ENCODE assay signal across 13 cellular contexts in the genomic region with DNA sequence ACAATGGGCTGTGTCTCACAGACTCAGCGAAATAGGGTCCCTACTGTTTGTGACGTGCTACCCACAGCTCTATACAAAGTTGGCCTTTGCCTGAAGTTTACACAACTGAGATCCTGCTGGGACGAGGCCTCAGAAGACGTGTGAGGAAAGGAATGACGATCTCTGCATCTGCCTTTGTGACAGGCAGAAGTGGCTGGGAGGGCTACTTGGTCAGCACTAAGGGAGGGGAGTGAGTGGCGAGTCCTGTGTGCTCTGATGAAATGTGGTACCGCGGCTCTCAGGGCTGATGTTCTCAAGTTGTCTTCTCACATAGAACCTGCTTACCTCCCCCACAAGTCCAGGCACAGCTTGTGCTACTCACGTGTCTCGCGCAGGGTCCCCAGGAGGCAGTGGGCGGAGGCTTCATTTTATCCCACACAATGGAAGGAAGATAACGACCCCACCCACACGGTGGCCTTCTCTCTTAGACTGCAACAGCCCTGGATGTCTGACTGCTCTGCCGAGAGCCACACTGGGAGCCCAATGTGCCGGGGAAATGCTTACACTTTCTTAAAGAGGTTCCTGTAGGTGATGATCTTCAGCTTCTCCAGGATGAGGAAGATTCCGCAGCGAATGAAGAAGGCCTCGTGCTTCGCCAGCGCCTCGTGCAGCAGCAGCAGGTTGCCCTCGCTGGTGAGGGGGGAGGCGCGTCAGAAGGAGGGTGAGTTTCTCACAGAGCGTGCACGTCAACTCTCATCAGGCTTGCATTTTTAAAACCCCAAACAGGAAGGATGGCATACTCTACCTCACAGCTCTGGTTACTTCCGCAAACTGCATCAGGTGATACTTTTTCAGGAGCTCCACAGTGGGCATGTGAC. TPM values are rescaled to one million over a fixed set of nuclear protein-coding genes. Genes with fewer than 3 reads are reported as not detected.
DNase-seq lines count a peak whose midpoint lies in the region; ATAC-seq and TF ChIP-seq lines count a peak whose summit lies in the region.
"Had no signal": no experiment of that assay in that cellular context is flagged by ENCODE, and none has a peak within 500 bp of the region (broad histone marks: within the 10 kb centered on the region; RNA-seq: fewer than 3 reads in every experiment).

No MANE protein-coding gene starts in this region.

- ATAC-seq in activated naive CD8-positive, alpha-beta T cell treated with anti-CD3 and anti-CD28 coated beads, Interleukin-2, amount 10 ng/mL, durations not matched to agents 7 days and 5 days (ENCODE audit: low read depth), result no peak
- no peak for ATAC-seq in HG03095 (IDR thresholded peaks at IDR 0.05; ENCODE audit: unreplicated experiment)

- H3K9me3 ChIP-seq in iPS-18a (ENCODE audit: control insufficient read depth, low read depth, low read length), result no peaks in the 10 kb centered on the region
- H3K9me3 ChIP-seq: BE2C had no signal

- DNase-seq in activated naive CD8-positive, alpha-beta T cell treated with anti-CD3 and anti-CD28 coated beads, Interleukin-2, amount 10 ng/mL, durations not matched to agents 7 days and 5 days, result no peak
- DNase-seq in activated naive CD8-positive, alpha-beta T cell treated with anti-CD3 and anti-CD28 coated beads for 36 hours, result no peak
- peak; percentile 85 for DNase-seq in astrocyte of the spinal cord (ENCODE audit: low read depth, low spot score)
- DNase-seq in type B pancreatic cell (ENCODE audit: extremely low spot score, unreplicated experiment), result no peak
- DNase-seq in NCI-H146 treated with DMSO at 0.1 percent for 48 hours (lab: John Stamatoyannopoulos, UW; ENCODE audit: unreplicated experiment), result no peak
- no peak for DNase-seq in NOMO-1 treated with dmso at 0.1 percent for 144 hours (lab: John Stamatoyannopoulos, UW; ENCODE audit: unreplicated experiment)
- DNase-seq: activated CD4-positive, alpha-beta T cell treated with anti-CD3 and anti-CD28 coated beads, Interleukin-2, amount 50 U/mL, for 48 hours; BE2C; NCI-H1436 had no signal

- peak overlapping the region; percentile 66 for H3K27ac Mint-ChIP-seq in activated naive CD8-positive, alpha-beta T cell treated with anti-CD3 and anti-CD28 coated beads, Interleukin-2, amount 10 ng/mL, durations not matched to agents 7 days and 5 days
- H3K27ac Mint-ChIP-seq in activated naive CD8-positive, alpha-beta T cell treated with anti-CD3 and anti-CD28 coated beads for 36 hours, result no peak overlapping the region
- peak overlapping the region; percentile 34 for H3K27ac Mint-ChIP-seq in type B pancreatic cell
- H3K27ac Mint-ChIP-seq: nephron had no signal

- no peak overlapping the region for H3K4me3 ChIP-seq in astrocyte of the spinal cord (ENCODE audit: low read depth, low read length)
- H3K4me3 ChIP-seq in iPS-18a (ENCODE audit: low read length), result no peak overlapping the region

- no peaks in the 10 kb centered on the region for H3K27me3 ChIP-seq in iPS-18a (ENCODE audit: control insufficient read depth, insufficient read depth, low read length)
- H3K27me3 ChIP-seq: BE2C had no signal

- H3K4me1 Mint-ChIP-seq in activated naive CD8-positive, alpha-beta T cell treated with anti-CD3 and anti-CD28 coated beads, Interleukin-2, amount 10 ng/mL, durations not matched to agents 7 days and 5 days, result peaks cover 26% of the 10 kb centered on the region
- H3K4me1 Mint-ChIP-seq in activated naive CD8-positive, alpha-beta T cell treated with anti-CD3 and anti-CD28 coated beads for 36 hours, result peaks cover 2% of the 10 kb centered on the region
- no peaks in the 10 kb centered on the region for H3K4me1 Mint-ChIP-seq in type B pancreatic cell (ENCODE audit: unreplicated experiment)
- H3K4me1 Mint-ChIP-seq: nephron had no signal

- peak overlapping the region; percentile 9 for H3K9ac ChIP-seq in iPS-18a (ENCODE audit: low read length)

- no peaks in the 10 kb centered on the region for H3K27me3 Mint-ChIP-seq in activated naive CD8-positive, alpha-beta T cell treated with anti-CD3 and anti-CD28 coated beads, Interleukin-2, amount 10 ng/mL, durations not matched to agents 7 days and 5 days
- H3K27me3 Mint-ChIP-seq in activated naive CD8-positive, alpha-beta T cell treated with anti-CD3 and anti-CD28 coated beads for 36 hours, result no peaks in the 10 kb centered on the region
- H3K27me3 Mint-ChIP-seq in type B pancreatic cell, result no peaks in the 10 kb centered on the region

- no peak overlapping the region for H3K4me3 Mint-ChIP-seq in activated naive CD8-positive, alpha-beta T cell treated with anti-CD3 and anti-CD28 coated beads, Interleukin-2, amount 10 ng/mL, durations not matched to agents 7 days and 5 days
- no peak overlapping the region for H3K4me3 Mint-ChIP-seq in activated naive CD8-positive, alpha-beta T cell treated with anti-CD3 and anti-CD28 coated beads for 36 hours
- no peak overlapping the region for H3K4me3 Mint-ChIP-seq in type B pancreatic cell
- H3K4me3 Mint-ChIP-seq: nephron had no signal

- TF ChIP-seq CTCF in astrocyte of the spinal cord (IDR thresholded peaks at IDR 0.05; ENCODE audit: low read depth, low read length) (no peak), type B pancreatic cell (conservative IDR thresholded peaks at IDR 0.05) (no peak)

- in situ Hi-C loops in astrocyte of the spinal cord (cut with HindIII; ENCODE audit: low sequenced_read_pairs), result no loop called here

- H3K27ac ChIP-seq in iPS-18a (ENCODE audit: low read length), result peak overlapping the region; percentile 40

- H3K9me3 Mint-ChIP-seq in activated naive CD8-positive, alpha-beta T cell treated with anti-CD3 and anti-CD28 coated beads, Interleukin-2, amount 10 ng/mL, durations not matched to agents 7 days and 5 days, result no peaks in the 10 kb centered on the region
- H3K9me3 Mint-ChIP-seq in activated naive CD8-positive, alpha-beta T cell treated with anti-CD3 and anti-CD28 coated beads for 36 hours, result no peaks in the 10 kb centered on the region
- no peaks in the 10 kb centered on the region for H3K9me3 Mint-ChIP-seq in type B pancreatic cell
- H3K9me3 Mint-ChIP-seq: nephron had no signal

- H3K36me3 ChIP-seq in iPS-18a (ENCODE audit: control insufficient read depth, low read depth, low read length), result peaks cover 80% of the 10 kb centered on the region

- POLR2A ChIA-PET in activated naive CD8-positive, alpha-beta T cell treated with anti-CD3 and anti-CD28 coated beads, Interleukin-2, amount 10 ng/mL, durations not matched to agents 7 days and 5 days (lab: Charles Lee), result interaction anchor here (0.6 kb wide), 1 partner anchor 102 kb away, joined by 3 read pairs; no protein-coding TSS in a partner anchor

- H3K4me1 ChIP-seq in iPS-18a (ENCODE audit: control insufficient read depth, low read depth, low read length), result peaks cover 22% of the 10 kb centered on the region

- H3K36me3 Mint-ChIP-seq in activated naive CD8-positive, alpha-beta T cell treated with anti-CD3 and anti-CD28 coated beads, Interleukin-2, amount 10 ng/mL, durations not matched to agents 7 days and 5 days, result peaks cover 33% of the 10 kb centered on the region
- H3K36me3 Mint-ChIP-seq in activated naive CD8-positive, alpha-beta T cell treated with anti-CD3 and anti-CD28 coated beads for 36 hours, result peaks cover 31% of the 10 kb centered on the region
- peaks cover 41% of the 10 kb centered on the region for H3K36me3 Mint-ChIP-seq in type B pancreatic cell

RNA-seq across cellular contexts. Expression of gene PROZ, which starts 21.2 kb away (rescaled TPM):
- not detected for total RNA-seq in activated naive CD8-positive, alpha-beta T cell treated with anti-CD3 and anti-CD28 coated beads, Interleukin-2, amount 10 ng/mL, durations not matched to agents 7 days and 5 days
- total RNA-seq in activated naive CD8-positive, alpha-beta T cell treated with anti-CD3 and anti-CD28 coated beads for 36 hours, result under 1 TPM in 1 of 2 experiments, not detected in 1; 0.14 TPM
- total RNA-seq in type B pancreatic cell (ENCODE audit: low replicate concordance), result not detected in 2 replicates
- total RNA-seq: HT1080 had no signal

RNA-seq across cellular contexts. Expression of gene PCID2, which starts 28.9 kb away (rescaled TPM):
- 10 to 100 TPM; 59.3 to 60.8 TPM for total RNA-seq in activated naive CD8-positive, alpha-beta T cell treated with anti-CD3 and anti-CD28 coated beads, Interleukin-2, amount 10 ng/mL, durations not matched to agents 7 days and 5 days
- total RNA-seq in activated naive CD8-positive, alpha-beta T cell treated with anti-CD3 and anti-CD28 coated beads for 36 hours, result 10 to 100 TPM; 65.6 TPM
- 46.3 and 59.7 TPM in 2 replicates for total RNA-seq in type B pancreatic cell (ENCODE audit: low replicate concordance)

RNA-seq across cellular contexts. Expression of gene CUL4A, which starts 29.8 kb away (rescaled TPM):
- total RNA-seq in activated naive CD8-positive, alpha-beta T cell treated with anti-CD3 and anti-CD28 coated beads, Interleukin-2, amount 10 ng/mL, durations not matched to agents 7 days and 5 days, result 10 to 100 TPM; 66.0 to 66.3 TPM
- total RNA-seq in activated naive CD8-positive, alpha-beta T cell treated with anti-CD3 and anti-CD28 coated beads for 36 hours, result 10 to 100 TPM; 87.7 to 88.9 TPM
- 64.6 and 69.9 TPM in 2 replicates for total RNA-seq in type B pancreatic cell (ENCODE audit: low replicate concordance)

RNA-seq across cellular contexts. Expression of gene F10, which starts 57.0 kb away (rescaled TPM):
- total RNA-seq in activated naive CD8-positive, alpha-beta T cell treated with anti-CD3 and anti-CD28 coated beads, Interleukin-2, amount 10 ng/mL, durations not matched to agents 7 days and 5 days, result not detected
- not detected for total RNA-seq in activated naive CD8-positive, alpha-beta T cell treated with anti-CD3 and anti-CD28 coated beads for 36 hours
- total RNA-seq in type B pancreatic cell (ENCODE audit: low replicate concordance), result 34.4 and 53.6 TPM in 2 replicates
- total RNA-seq: HT1080 had no signal
